22 cellular contexts compared by ENCODE assay signal in the genomic region with DNA sequence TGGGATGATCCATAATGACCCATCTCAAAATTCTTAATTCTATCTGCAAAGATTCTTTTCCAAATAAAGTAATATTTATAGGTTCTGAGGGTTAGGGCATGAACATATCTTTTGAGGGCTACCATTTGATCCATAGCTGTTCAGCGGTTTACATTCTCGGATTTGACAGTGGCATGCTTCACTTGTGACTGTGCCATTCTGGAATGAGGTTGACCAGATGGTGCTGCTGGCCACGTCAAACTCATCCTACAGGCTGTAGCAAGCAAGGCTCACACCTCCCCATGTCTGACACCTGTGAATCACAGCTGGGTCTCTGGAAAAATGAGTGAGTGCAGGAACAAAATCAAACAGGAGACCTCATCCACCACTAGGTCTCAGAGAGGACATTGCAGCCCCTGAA.
DNase-seq lines count a peak whose midpoint lies in the region; ATAC-seq and TF ChIP-seq lines count a peak whose summit lies in the region.
"Had no signal": no experiment of that assay in that cellular context is flagged by ENCODE, and none has a peak within 500 bp of the region (broad histone marks: within the 10 kb centered on the region; RNA-seq: fewer than 3 reads in every experiment).

No MANE protein-coding gene starts in this region.

- no peak overlapping the region for H4K91ac ChIP-seq in trophoblast cell (ENCODE audit: low read depth, low read length)

- H3K27ac ChIP-seq in BLaER1 (no peak overlapping the region), OCI-LY3 (ENCODE audit: low read length) (peak overlapping the region; percentile 50), trophoblast cell (ENCODE audit: low read depth, low read length) (no peak overlapping the region)
- H3K27ac ChIP-seq: A549 had no signal

- H3K4me2 ChIP-seq in BLaER1 (no peak overlapping the region), OCI-LY3 (ENCODE audit: low read length) (no peak overlapping the region), trophoblast cell (ENCODE audit: low read length) (no peak overlapping the region)
- H3K4me2 ChIP-seq: A549 had no signal

- no peak for TF ChIP-seq CTCF in OCI-LY3 (IDR thresholded peaks at IDR 0.05; ENCODE audit: low read depth, low read length)
- no peak for TF ChIP-seq CTCF in endothelial cell (IDR thresholded peaks at IDR 0.05; ENCODE audit: unreplicated experiment)

- H2AFZ ChIP-seq in OCI-LY3 (ENCODE audit: low read depth, low read length) (no peak overlapping the region), trophoblast cell (ENCODE audit: insufficient read depth, low read length, poor library complexity) (no peak overlapping the region)

- DNase-seq in endothelial cell (ENCODE audit: low spot score) (no peak), trophoblast cell (peak; percentile 10 to 57), anterior cingulate cortex (lab: John Stamatoyannopoulos, UW) (no peak), ureter (ENCODE audit: low spot score) (no peak)
- DNase-seq: 8988T; ACHN; AML-193; BE2C; C1 segment of cervical spinal cord; Calu3; CD4-positive, alpha-beta memory T cell; COR-L47; DMS53; DMS79 treated with DMSO at 0.1 percent for 48 hours; GF-D8; GOT3; HFFc6 had no signal

- peaks cover 71% of the 10 kb centered on the region for H3K36me3 Mint-ChIP-seq in endothelial cell (ENCODE audit: low read depth, unreplicated experiment)

- no peaks in the 10 kb centered on the region for H3K4me1 Mint-ChIP-seq in endothelial cell (ENCODE audit: unreplicated experiment)

- no peaks in the 10 kb centered on the region for H3K79me1 ChIP-seq in trophoblast cell (ENCODE audit: low read length)

- no peak overlapping the region for H2BK5ac ChIP-seq in trophoblast cell (ENCODE audit: low read depth, low read length, poor library complexity)

- no peaks in the 10 kb centered on the region for H3K4me1 ChIP-seq in BLaER1
- peaks cover 15% of the 10 kb centered on the region for H3K4me1 ChIP-seq in OCI-LY3 (ENCODE audit: low read length)
- H3K4me1 ChIP-seq in trophoblast cell (ENCODE audit: control insufficient read depth in 1 of 2, insufficient read depth in 2 of 2, low read length in 2 of 2), result no peaks in the 10 kb centered on the region
- H3K4me1 ChIP-seq: A549, BE2C, HAP-1 had no signal

- H3K27me3 Mint-ChIP-seq in endothelial cell (ENCODE audit: unreplicated experiment), result peaks cover 18% of the 10 kb centered on the region
- H3K27me3 Mint-ChIP-seq: CD4-positive, alpha-beta memory T cell had no signal

- no peak overlapping the region for H2BK12ac ChIP-seq in trophoblast cell (ENCODE audit: low read length)

- no peak overlapping the region for H3K14ac ChIP-seq in trophoblast cell (ENCODE audit: low read length)

- H4K8ac ChIP-seq in trophoblast cell (ENCODE audit: low read depth, low read length), result no peak overlapping the region

- no peak overlapping the region for H3K23ac ChIP-seq in trophoblast cell (ENCODE audit: low read length)

- H3K9me3 Mint-ChIP-seq in endothelial cell (ENCODE audit: unreplicated experiment), result peaks cover 56% of the 10 kb centered on the region

- ATAC-seq in HG02798 (IDR thresholded peaks at IDR 0.05; ENCODE audit: poor library complexity, unreplicated experiment), result no peak
- ATAC-seq: A549 had no signal

- peak overlapping the region; percentile 70 for H3K4me3 Mint-ChIP-seq in endothelial cell (ENCODE audit: unreplicated experiment)
- H3K4me3 Mint-ChIP-seq: CD4-positive, alpha-beta memory T cell; HFFc6 had no signal

- H3K4me3 ChIP-seq in BLaER1 (0 out of 2 replicates have a peak overlapping the region, but pooled peaks have one; percentile 13), OCI-LY3 (ENCODE audit: low read length) (no peak overlapping the region), trophoblast cell (ENCODE audit: low read depth, low read length) (no peak overlapping the region)
- H3K4me3 ChIP-seq: A549, HAP-1 had no signal

- H3K27ac Mint-ChIP-seq in endothelial cell (ENCODE audit: unreplicated experiment), result no peak overlapping the region
- H3K27ac Mint-ChIP-seq: CD4-positive, alpha-beta memory T cell; HFFc6 had no signal

- H4K20me1 ChIP-seq in BLaER1 (no peaks in the 10 kb centered on the region), OCI-LY3 (ENCODE audit: insufficient read depth, low read length) (no peaks in the 10 kb centered on the region)

- no peak overlapping the region for H4K12ac ChIP-seq in trophoblast cell (ENCODE audit: low read depth, low read length)

- WGBS in trophoblast cell (ENCODE audit: extremely low coverage, insufficient coverage, insufficient read length), result no CpG with 5 or more reads among the region's 3 CpGs

- H3K27me3 ChIP-seq in BLaER1, result no peaks in the 10 kb centered on the region
- H3K27me3 ChIP-seq in OCI-LY3 (ENCODE audit: low read depth, low read length), result no peaks in the 10 kb centered on the region
- no peaks in the 10 kb centered on the region for H3K27me3 ChIP-seq in trophoblast cell (ENCODE audit: insufficient read depth, low read length)
- H3K27me3 ChIP-seq: BE2C had no signal

- peaks cover 99% of the 10 kb centered on the region for H3K9me3 ChIP-seq in BLaER1
- H3K9me3 ChIP-seq in OCI-LY3 (ENCODE audit: insufficient read depth, low read length), result peaks cover 31% of the 10 kb centered on the region
- peaks cover 43% of the 10 kb centered on the region for H3K9me3 ChIP-seq in trophoblast cell (ENCODE audit: insufficient read depth, low read depth, low read length)
- H3K9me3 ChIP-seq: BE2C, HAP-1 had no signal

- H3K18ac ChIP-seq in trophoblast cell (ENCODE audit: low read length), result no peak overlapping the region

- H3K79me2 ChIP-seq in OCI-LY3 (ENCODE audit: low read length) (no peaks in the 10 kb centered on the region), trophoblast cell (ENCODE audit: control insufficient read depth, insufficient read depth, low read length, poor library complexity) (no peaks in the 10 kb centered on the region)

- no peak overlapping the region for H2AK5ac ChIP-seq in trophoblast cell (ENCODE audit: low read length)

- H2BK120ac ChIP-seq in trophoblast cell (ENCODE audit: insufficient read depth, low read length, poor library complexity), result no peak overlapping the region

- H3K9ac ChIP-seq in BLaER1 (no peak overlapping the region), OCI-LY3 (ENCODE audit: low read length) (no peak overlapping the region), trophoblast cell (ENCODE audit: low read length) (no peak overlapping the region)

- H3K4ac ChIP-seq in trophoblast cell (ENCODE audit: low read depth, low read length), result no peak overlapping the region

- H3K36me3 ChIP-seq in BLaER1 (peaks cover 88% of the 10 kb centered on the region), OCI-LY3 (replicated peaks; ENCODE audit: low read depth, low read length) (peaks cover 64% of the 10 kb centered on the region), trophoblast cell (ENCODE audit: control insufficient read depth in 1 of 2, insufficient read depth in 2 of 2, low read length in 2 of 2) (peaks cover 8 to 10% of the 10 kb centered on the region in 2 experiments)
- H3K36me3 ChIP-seq: BE2C, HAP-1 had no signal

Comparison
In these comparisons a context has a peak if more than half of its experiments do, and no peak if none do; other contexts are left out.
1. DNase-seq: peak in trophoblast cell (2 of 2); none in endothelial cell (single experiment), anterior cingulate cortex (0 of 58) and ureter (single experiment).